In genomic region chr7:1025747-1026581, GRCh38 we compare ENCODE assay signal across 1 cellular context.
TF ChIP-seq lines count a peak whose summit lies in the region.

No MANE protein-coding gene starts in this region.

TF ChIP-seq in K562, 482 proteins besides CTCF, POLR2A, EP300 and RAD21:
- TF ChIP-seq RBM14 (IDR thresholded peaks at IDR 0.05; ENCODE audit: borderline replicate concordance, insufficient read depth, low read depth, low read length) (0 out of 2 replicates have a peak, but pooled peaks have one; percentile 31), DACH1 (IDR thresholded peaks at IDR 0.05; ENCODE audit: partially characterized antibody) (no peak), MLLT1 (IDR thresholded peaks at IDR 0.05) (0 out of 4 replicates have a peak, but pooled peaks of 1 of the 2 experiments have one; percentile 23), RERE (CRISPR knock-in tag; IDR thresholded peaks at IDR 0.05; ENCODE audit: borderline replicate concordance) (no peak)
